25 cellular contexts compared by ENCODE assay signal in genomic region chr10:12156367-12157123, GRCh38.
"Had no signal": no experiment of that assay in that cellular context is flagged by ENCODE, and none has a peak within 500 bp of the region (broad histone marks: within the 10 kb centered on the region; RNA-seq: fewer than 3 reads in every experiment).

No MANE protein-coding gene starts in this region.

- H3K27ac ChIP-seq: epithelial cell of prostate, foreskin keratinocyte, heart left ventricle, left lung, lower lobe of right lung, pancreas, testis, tibial nerve, upper lobe of right lung, vagina had no signal

- DNase-seq: effector memory CD4-positive, alpha-beta T cell; foreskin keratinocyte; heart left ventricle; hypothalamus; kidney glomerular epithelial cell; left lung; lower lobe of right lung; midbrain; naive B cell; occipital lobe; pancreas; right cardiac atrium; stimulated activated CD4-positive, alpha-beta T cell treated with anti-CD3 and anti-CD28 coated beads, Interleukin-4, amount 100 ng/mL, for 1 hour; stimulated activated CD8-positive, alpha-beta memory T cell treated with anti-CD3 and anti-CD28 coated beads, Interleukin-4, amount 100 ng/mL, for 48 hours; testis; upper lobe of right lung had no signal

- H3K4me3 ChIP-seq: heart left ventricle, left lung, lower lobe of right lung, pancreas, smooth muscle cell, testis, tibial nerve, upper lobe of right lung, vagina had no signal

- H3K9me3 ChIP-seq: heart left ventricle, left lung, lower lobe of right lung, pancreas, testis, tibial nerve, upper lobe of right lung, vagina had no signal

- H3K27me3 ChIP-seq: foreskin keratinocyte, heart left ventricle, pancreas, testis, tibial nerve, upper lobe of right lung, vagina had no signal

- H3K4me3 Mint-ChIP-seq: memory B cell; naive B cell; nephron; stimulated activated memory B cell treated with anti-CD40 and anti-IgM and Interleukin-4, amounts not matched to agents 10 μg/mL and 1 μg/mL and 100 μg/mL, for 72 hours; stimulated activated naive CD8-positive, alpha-beta T cell treated with anti-CD3 and anti-CD28 coated beads, Interleukin-15, Interleukin-2, amounts not matched to agents 100 ng/mL and 50 ng/mL, for 24 hours had no signal

- H3K4me1 ChIP-seq: foreskin keratinocyte, heart left ventricle, lower lobe of right lung, pancreas, testis, tibial nerve, upper lobe of right lung had no signal

- H3K9me3 Mint-ChIP-seq: memory B cell; naive B cell; nephron; stimulated activated memory B cell treated with anti-CD40 and anti-IgM and Interleukin-4, amounts not matched to agents 10 μg/mL and 1 μg/mL and 100 μg/mL, for 72 hours; stimulated activated naive CD8-positive, alpha-beta T cell treated with anti-CD3 and anti-CD28 coated beads, Interleukin-15, Interleukin-2, amounts not matched to agents 100 ng/mL and 50 ng/mL, for 24 hours had no signal

- H3K4me1 Mint-ChIP-seq: memory B cell; naive B cell; nephron; stimulated activated memory B cell treated with anti-CD40 and anti-IgM and Interleukin-4, amounts not matched to agents 10 μg/mL and 1 μg/mL and 100 μg/mL, for 72 hours had no signal

- H3K27me3 Mint-ChIP-seq: memory B cell; naive B cell; progenitor cell of endocrine pancreas; stimulated activated memory B cell treated with anti-CD40 and anti-IgM and Interleukin-4, amounts not matched to agents 10 μg/mL and 1 μg/mL and 100 μg/mL, for 72 hours; stimulated activated naive CD8-positive, alpha-beta T cell treated with anti-CD3 and anti-CD28 coated beads, Interleukin-15, Interleukin-2, amounts not matched to agents 100 ng/mL and 50 ng/mL, for 24 hours had no signal

- H3K27ac Mint-ChIP-seq: memory B cell; nephron; progenitor cell of endocrine pancreas; stimulated activated memory B cell treated with anti-CD40 and anti-IgM and Interleukin-4, amounts not matched to agents 10 μg/mL and 1 μg/mL and 100 μg/mL, for 72 hours; stimulated activated naive CD8-positive, alpha-beta T cell treated with anti-CD3 and anti-CD28 coated beads, Interleukin-15, Interleukin-2, amounts not matched to agents 100 ng/mL and 50 ng/mL, for 24 hours had no signal
